Comparison of ENCODE assay signal across 16 cellular contexts in the genomic region with DNA sequence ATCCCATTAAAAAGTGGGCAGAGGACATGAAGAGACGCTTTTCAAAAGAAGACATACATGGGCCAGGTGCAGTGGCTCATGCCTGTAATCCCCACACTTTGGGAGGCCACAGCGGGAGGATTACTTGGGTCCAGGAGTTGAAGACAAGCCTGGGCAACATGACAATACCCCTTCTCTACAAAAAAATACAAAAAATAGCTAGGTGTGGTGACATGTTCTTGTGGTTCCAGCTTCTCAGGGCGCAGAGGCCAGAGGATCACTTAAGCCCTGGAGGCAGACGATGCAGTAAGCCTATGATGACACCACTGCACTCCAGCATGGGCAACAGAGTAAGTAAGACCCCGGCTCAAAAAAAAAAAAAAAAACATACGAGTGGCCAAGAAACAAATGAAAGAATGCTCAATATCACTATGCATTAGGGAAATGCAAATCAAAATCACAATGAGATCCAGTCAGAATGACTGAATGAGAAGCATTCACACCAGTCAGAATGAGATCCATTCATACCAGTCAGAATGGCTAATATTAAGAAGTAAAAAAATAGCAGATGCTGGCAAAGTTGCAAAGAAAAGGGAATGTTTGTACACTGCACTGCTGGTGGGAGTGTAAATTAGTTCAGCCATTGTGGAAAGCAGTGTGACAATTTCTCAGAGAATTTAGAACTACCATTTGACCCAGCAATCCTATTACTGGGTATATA.
A peak's percentile ranks its signal among the peaks of the same experiment; 100 is the strongest.
DNase-seq lines count a peak whose midpoint lies in the region; ATAC-seq and FAIRE-seq lines count a peak whose summit lies in the region.
"Had no signal": no experiment of that assay in that cellular context is flagged by ENCODE, and none has a peak within 500 bp of the region (broad histone marks: within the 10 kb centered on the region; RNA-seq: fewer than 3 reads in every experiment).

No MANE protein-coding gene starts in this region.

- H3K27ac ChIP-seq in SJCRH30 (no peak overlapping the region), trophoblast cell (ENCODE audit: low read depth, low read length) (no peak overlapping the region)
- H3K27ac ChIP-seq: C4-2B, GM23248 had no signal

- H3K79me1 ChIP-seq in trophoblast cell (ENCODE audit: low read length): no peaks in the 10 kb centered on the region

- no peak overlapping the region for H3K27ac Mint-ChIP-seq in activated naive CD8-positive, alpha-beta T cell treated with anti-CD3 and anti-CD28 coated beads, Interleukin-2, amount 50 U/mL, for 24 hours
- H3K27ac Mint-ChIP-seq: CD4-positive, alpha-beta T cell had no signal

- no peaks in the 10 kb centered on the region for H3K79me2 ChIP-seq in trophoblast cell (ENCODE audit: control insufficient read depth, insufficient read depth, low read length, poor library complexity)

- no peak overlapping the region for H3K9ac ChIP-seq in trophoblast cell (ENCODE audit: low read length)
- H3K9ac ChIP-seq: GM23248 had no signal

- FAIRE-seq in frontal cortex (lab: Jason Lieb, UNC): peak; percentile 47
- FAIRE-seq: D721Med, G401.6, GM12891, HepG2 had no signal

- no peaks in the 10 kb centered on the region; the same call in 1 of the 2 replicates for H3K9me3 ChIP-seq in SJCRH30 (replicated peaks)
- H3K9me3 ChIP-seq in trophoblast cell (ENCODE audit: insufficient read depth, low read depth, low read length): no peaks in the 10 kb centered on the region
- H3K9me3 ChIP-seq: Caco-2, HAP-1 had no signal

- DNase-seq in SJCRH30 (peak; percentile 74 to 89), frontal cortex (ENCODE audit: low spot score in 2 of 2) (no peak), medulla oblongata (ENCODE audit: extremely low spot score) (peak; percentile 51), superior temporal gyrus (ENCODE audit: extremely low spot score) (peak; percentile 78), trophoblast cell (no peak), AG08396 (ENCODE audit: low spot score) (no peak)
- DNase-seq in activated naive CD8-positive, alpha-beta T cell treated with anti-CD3 and anti-CD28 coated beads, Interleukin-2, amount 50 U/mL, for 24 hours: no peak
- DNase-seq: Caco-2; CD4-positive, alpha-beta T cell; GM23248 had no signal

- no peak overlapping the region for H3K4me3 ChIP-seq in SJCRH30
- H3K4me3 ChIP-seq in trophoblast cell (ENCODE audit: low read depth, low read length): no peak overlapping the region
- H3K4me3 ChIP-seq: GM23248, HAP-1 had no signal

- no peaks in the 10 kb centered on the region for H3K4me1 Mint-ChIP-seq in activated naive CD8-positive, alpha-beta T cell treated with anti-CD3 and anti-CD28 coated beads, Interleukin-2, amount 50 U/mL, for 24 hours

- H2BK120ac ChIP-seq in trophoblast cell (ENCODE audit: insufficient read depth, low read length, poor library complexity): no peak overlapping the region

- H2AK5ac ChIP-seq in trophoblast cell (ENCODE audit: low read length): no peak overlapping the region

- H3K9me3 Mint-ChIP-seq in activated naive CD8-positive, alpha-beta T cell treated with anti-CD3 and anti-CD28 coated beads, Interleukin-2, amount 50 U/mL, for 24 hours: peaks cover 4% of the 10 kb centered on the region
- H3K9me3 Mint-ChIP-seq: CD4-positive, alpha-beta T cell had no signal

- H3K23ac ChIP-seq in trophoblast cell (ENCODE audit: low read length): no peak overlapping the region

- no peak overlapping the region for H4K8ac ChIP-seq in trophoblast cell (ENCODE audit: low read depth, low read length)

- H3K4me1 ChIP-seq in SJCRH30: peaks cover 23% of the 10 kb centered on the region
- H3K4me1 ChIP-seq in trophoblast cell (ENCODE audit: control insufficient read depth in 1 of 2, insufficient read depth in 2 of 2, low read length in 2 of 2): no peaks in the 10 kb centered on the region
- H3K4me1 ChIP-seq: Caco-2, HAP-1 had no signal

- no peak overlapping the region for H2BK12ac ChIP-seq in trophoblast cell (ENCODE audit: low read length)

- WGBS in trophoblast cell (ENCODE audit: extremely low coverage, insufficient coverage, insufficient read length): no CpG with 5 or more reads among the region's 6 CpGs

- H3K27me3 ChIP-seq in SJCRH30: no peaks in the 10 kb centered on the region
- H3K27me3 ChIP-seq in trophoblast cell (ENCODE audit: insufficient read depth, low read length): no peaks in the 10 kb centered on the region

- H4K91ac ChIP-seq in trophoblast cell (ENCODE audit: low read depth, low read length): no peak overlapping the region

- no peaks in the 10 kb centered on the region for H3K27me3 Mint-ChIP-seq in activated naive CD8-positive, alpha-beta T cell treated with anti-CD3 and anti-CD28 coated beads, Interleukin-2, amount 50 U/mL, for 24 hours
- H3K27me3 Mint-ChIP-seq: CD4-positive, alpha-beta T cell had no signal

- no peaks in the 10 kb centered on the region for H3K36me3 ChIP-seq in SJCRH30
- H3K36me3 ChIP-seq in trophoblast cell (ENCODE audit: control insufficient read depth in 1 of 2, insufficient read depth in 2 of 2, low read length in 2 of 2): no peaks in the 10 kb centered on the region
- H3K36me3 ChIP-seq: HAP-1 had no signal

- no peak overlapping the region for H2BK5ac ChIP-seq in trophoblast cell (ENCODE audit: low read depth, low read length, poor library complexity)

- H3K36me3 Mint-ChIP-seq in activated naive CD8-positive, alpha-beta T cell treated with anti-CD3 and anti-CD28 coated beads, Interleukin-2, amount 50 U/mL, for 24 hours (ENCODE audit: low read depth): no peaks in the 10 kb centered on the region

- H2AFZ ChIP-seq in trophoblast cell (ENCODE audit: insufficient read depth, low read length, poor library complexity): no peak overlapping the region
- H2AFZ ChIP-seq: GM23248 had no signal

- ATAC-seq in activated naive CD8-positive, alpha-beta T cell treated with anti-CD3 and anti-CD28 coated beads, Interleukin-2, amount 50 U/mL, for 24 hours: no peak
- ATAC-seq: HepG2 had no signal

- H3K14ac ChIP-seq in trophoblast cell (ENCODE audit: low read length): no peak overlapping the region

- no peak overlapping the region for H3K4ac ChIP-seq in trophoblast cell (ENCODE audit: low read depth, low read length)

- no peak overlapping the region for H3K4me3 Mint-ChIP-seq in activated naive CD8-positive, alpha-beta T cell treated with anti-CD3 and anti-CD28 coated beads, Interleukin-2, amount 50 U/mL, for 24 hours
- H3K4me3 Mint-ChIP-seq: CD4-positive, alpha-beta T cell had no signal

- no peak overlapping the region for H3K4me2 ChIP-seq in trophoblast cell (ENCODE audit: low read length)

- no peak overlapping the region for H3K18ac ChIP-seq in trophoblast cell (ENCODE audit: low read length)

- no peak overlapping the region for H4K12ac ChIP-seq in trophoblast cell (ENCODE audit: low read depth, low read length)

Comparison
In these comparisons a context has a peak if more than half of its experiments do, and no peak if none do; other contexts are left out.
1. DNase-seq: peak in SJCRH30 (2 of 2), medulla oblongata (single experiment) and superior temporal gyrus (single experiment); none in frontal cortex (0 of 2), activated naive CD8-positive, alpha-beta T cell treated with anti-CD3 and anti-CD28 coated beads, Interleukin-2, amount 50 U/mL, for 24 hours (single experiment), trophoblast cell (0 of 2) and AG08396 (single experiment).